Comparison of ENCODE assay signal across 8 cellular contexts in the genomic region with DNA sequence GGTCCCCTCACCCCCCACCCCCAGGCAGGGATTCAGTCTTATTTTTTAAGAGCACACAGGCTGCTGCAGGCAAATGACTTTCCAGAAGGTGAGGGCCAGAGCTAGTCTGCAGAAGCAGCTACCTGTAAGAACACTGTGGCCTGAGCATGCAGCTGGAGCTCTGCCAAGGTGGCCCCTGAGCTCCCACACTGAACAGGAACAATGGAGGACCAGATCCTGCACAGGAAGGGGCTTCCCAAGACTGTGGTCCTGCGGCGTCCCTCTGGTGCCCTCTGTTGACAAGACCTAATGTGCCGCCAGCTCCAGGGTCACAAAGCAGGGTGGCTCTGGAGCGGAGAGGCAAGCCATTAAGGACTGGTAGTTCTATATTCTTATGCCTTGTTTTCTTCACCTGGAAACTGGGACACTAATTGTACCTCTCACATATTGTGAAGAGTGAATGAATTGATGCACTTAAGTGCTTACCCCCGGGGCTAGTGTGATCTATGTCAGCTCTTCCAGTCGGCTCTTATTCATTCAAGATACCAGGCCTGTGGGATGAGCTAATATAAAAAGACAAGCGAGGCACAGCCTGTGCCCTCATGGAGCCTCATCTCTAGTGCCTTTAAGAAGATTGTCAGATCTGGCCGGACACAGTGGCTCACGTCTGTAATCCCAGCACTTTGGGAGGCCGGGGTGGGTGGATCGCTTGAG. TPM values are rescaled to one million over a fixed set of nuclear protein-coding genes. Genes with fewer than 3 reads are reported as not detected.
A peak's percentile ranks its signal among the peaks of the same experiment; 100 is the strongest.
DNase-seq lines count a peak whose midpoint lies in the region; ATAC-seq and TF ChIP-seq lines count a peak whose summit lies in the region.

No MANE protein-coding gene starts in this region.

- ATAC-seq in Panc1 (peak; percentile 97), HG03045 (IDR thresholded peaks at IDR 0.05; ENCODE audit: unreplicated experiment) (no peak), aorta (ENCODE audit: low FRiP score) (no peak)
- ATAC-seq in natural killer cell treated with Interleukin-12 subunit alpha and Interleukin-12 subunit beta and Interleukin-15 and Interleukin-18, amount 100 ng/mL, for 72 hours: peak; percentile 31 to 62

- H3K4me1 ChIP-seq in Panc1 (ENCODE audit: control insufficient read depth, insufficient read depth, low read length): no peaks in the 10 kb centered on the region
- no peaks in the 10 kb centered on the region for H3K4me1 ChIP-seq in aorta (ENCODE audit: control insufficient read depth in 1 of 2, insufficient read depth in 2 of 2, low read length in 2 of 2)

- DNase-seq in DMS 273 (lab: John Stamatoyannopoulos, UW; ENCODE audit: unreplicated experiment): peak; percentile 73
- DNase-seq in DMS 273 treated with DMSO at 0.1 percent for 48 hours (lab: John Stamatoyannopoulos, UW): no peak
- peak; percentile 76 for DNase-seq in KBM-7
- peak; percentile 10 for DNase-seq in Panc1 (ENCODE audit: low read depth, low spot score)
- no peak for DNase-seq in epithelial cell of proximal tubule (ENCODE audit: low read depth)
- no peak for DNase-seq in natural killer cell treated with Interleukin-12 subunit alpha and Interleukin-12 subunit beta and Interleukin-15 and Interleukin-18, amount 100 ng/mL, for 72 hours (ENCODE audit: low spot score)
- no peak for DNase-seq in aorta

- intact Hi-C loops in Panc1 (cut with micrococcal nuclease; ENCODE audit: unreplicated experiment) (loop anchor here (2.0 kb wide), 1 partner anchor 164 kb away; no protein-coding TSS in a partner anchor), aorta (cut with DNase I) (loop anchor here in 1 of 2 donors (2.0 kb wide), 1 partner anchor 164 kb away; no protein-coding TSS in a partner anchor)

- H3K4me3 ChIP-seq in Panc1 (ENCODE audit: low read depth in 2 of 2, low read length in 2 of 2): no peak overlapping the region
- no peak overlapping the region for H3K4me3 ChIP-seq in epithelial cell of proximal tubule (ENCODE audit: low read depth, low read length)
- no peak overlapping the region for H3K4me3 ChIP-seq in aorta (ENCODE audit: low read length in 2 of 2)

- in situ Hi-C loops in KBM-7 (cut with MboI; ENCODE audit: low pct_unique_long_range_greater_than_20kb, low sequenced_read_pairs): no loop called here
- in situ Hi-C loops in Panc1 (cut with HindIII; ENCODE audit: low pct_unique_long_range_greater_than_20kb, low sequenced_read_pairs): no loop called here

- TF ChIP-seq CTCF in Panc1 (IDR thresholded peaks at IDR 0.05) (peak; percentile 84), epithelial cell of proximal tubule (conservative IDR thresholded peaks at IDR 0.05; ENCODE audit: low read depth, low read length) (peak; percentile 76)

- no TSS peak for BruUV-seq in Panc1 (replicated peaks; lab: Mats Ljungman, UMichigan)

- no peaks in the 10 kb centered on the region for H3K9me3 Mint-ChIP-seq in natural killer cell treated with Interleukin-12 subunit alpha and Interleukin-12 subunit beta and Interleukin-15 and Interleukin-18, amount 100 ng/mL, for 72 hours

- POLR2A ChIA-PET in Panc1 (lab: Charles Lee): no interaction called here

- H3K36me3 Mint-ChIP-seq in natural killer cell treated with Interleukin-12 subunit alpha and Interleukin-12 subunit beta and Interleukin-15 and Interleukin-18, amount 100 ng/mL, for 72 hours: no peaks in the 10 kb centered on the region

- H3K27ac Mint-ChIP-seq in natural killer cell treated with Interleukin-12 subunit alpha and Interleukin-12 subunit beta and Interleukin-15 and Interleukin-18, amount 100 ng/mL, for 72 hours: no peak overlapping the region

- no peak overlapping the region for H3K4me3 Mint-ChIP-seq in natural killer cell treated with Interleukin-12 subunit alpha and Interleukin-12 subunit beta and Interleukin-15 and Interleukin-18, amount 100 ng/mL, for 72 hours

- CTCF ChIA-PET in Panc1 (lab: Charles Lee): interaction anchor here (0.5 to 1.4 kb wide), 4 partner anchors 17 to 241 kb away, joined by 3 to 9 read pairs (median 6); no protein-coding TSS in a partner anchor

- 62 to 64% methylated on average over 11 of the region's 11 CpGs for WGBS in aorta, 2 donors

- no peak overlapping the region for H3K27ac ChIP-seq in Panc1 (ENCODE audit: low read length)
- H3K27ac ChIP-seq in aorta (ENCODE audit: low read depth in 1 of 2, low read length in 2 of 2): no peak overlapping the region

- no peaks in the 10 kb centered on the region for H3K36me3 ChIP-seq in Panc1 (ENCODE audit: control insufficient read depth, insufficient read depth, low read length)
- H3K36me3 ChIP-seq in aorta (ENCODE audit: control insufficient read depth in 1 of 2, insufficient read depth in 2 of 2, low read length in 1 of 2): no peaks in the 10 kb centered on the region

- H3K27me3 ChIP-seq in Panc1 (ENCODE audit: control insufficient read depth, insufficient read depth, low read length) (peaks cover 3% of the 10 kb centered on the region; the same call in 1 of the 2 replicates), aorta (ENCODE audit: control insufficient read depth in 1 of 2, insufficient read depth in 2 of 2, low read length in 1 of 2) (no peaks in the 10 kb centered on the region)

- H3K4me1 Mint-ChIP-seq in natural killer cell treated with Interleukin-12 subunit alpha and Interleukin-12 subunit beta and Interleukin-15 and Interleukin-18, amount 100 ng/mL, for 72 hours (ENCODE audit: low read depth in 2 of 2): no peaks in the 10 kb centered on the region

- H3K9me3 ChIP-seq in Panc1 (ENCODE audit: control insufficient read depth, insufficient read depth, low read depth, low read length) (no peaks in the 10 kb centered on the region), aorta (ENCODE audit: control insufficient read depth, low read length) (peaks cover 2% of the 10 kb centered on the region)

- H3K27me3 Mint-ChIP-seq in natural killer cell treated with Interleukin-12 subunit alpha and Interleukin-12 subunit beta and Interleukin-15 and Interleukin-18, amount 100 ng/mL, for 72 hours: peaks cover 38 to 53% of the 10 kb centered on the region in 2 donors

RNA-seq across cellular contexts. Expression of gene BEND7, which starts 8.0 kb away (rescaled TPM):
- 7.6 TPM for total RNA-seq in Panc1 (2021; ENCODE audit: unreplicated experiment)
- polyA plus RNA-seq in Panc1 (2012; ENCODE audit: insufficient read length): 3.5 TPM
- 25.9 and 41.4 TPM in 2 replicates for total RNA-seq in epithelial cell of proximal tubule
- total RNA-seq in natural killer cell treated with Interleukin-12 subunit alpha and Interleukin-12 subunit beta and Interleukin-15 and Interleukin-18, amount 100 ng/mL, for 72 hours: not detected
- total RNA-seq in aorta: 10 to 100 TPM; 24.0 to 28.0 TPM
- 10 to 100 TPM in 1 of 2 donors, 1 to 10 TPM in 1; 5.3 to 38.2 TPM for polyA plus RNA-seq in aorta

RNA-seq across cellular contexts. Expression of gene PRPF18, which starts 49.9 kb away (rescaled TPM):
- total RNA-seq in Panc1 (2021; ENCODE audit: unreplicated experiment) (12.0 TPM), epithelial cell of proximal tubule (22.9 and 25.9 TPM in 2 replicates), aorta (10 to 100 TPM; 21.0 to 21.6 TPM)
- polyA plus RNA-seq in Panc1 (2012; ENCODE audit: insufficient read length): 6.5 TPM
- total RNA-seq in natural killer cell treated with Interleukin-12 subunit alpha and Interleukin-12 subunit beta and Interleukin-15 and Interleukin-18, amount 100 ng/mL, for 72 hours: 10 to 100 TPM; 29.2 to 29.6 TPM
- 10 to 100 TPM; 11.9 to 18.8 TPM for polyA plus RNA-seq in aorta

Comparison
In these comparisons a context has a peak if more than half of its experiments do, and no peak if none do; other contexts are left out.
1. DNase-seq: peak in DMS 273 (single experiment), KBM-7 (single experiment) and Panc1 (single experiment); none in DMS 273 treated with DMSO at 0.1 percent for 48 hours (single experiment), epithelial cell of proximal tubule (single experiment), natural killer cell treated with Interleukin-12 subunit alpha and Interleukin-12 subunit beta and Interleukin-15 and Interleukin-18, amount 100 ng/mL, for 72 hours (single experiment) and aorta (0 of 2).
2. ATAC-seq: peak in Panc1 (single experiment) and natural killer cell treated with Interleukin-12 subunit alpha and Interleukin-12 subunit beta and Interleukin-15 and Interleukin-18, amount 100 ng/mL, for 72 hours (2 of 2); none in HG03045 (single experiment) and aorta (single experiment).